8 cellular contexts compared by ENCODE assay signal in the genomic region with DNA sequence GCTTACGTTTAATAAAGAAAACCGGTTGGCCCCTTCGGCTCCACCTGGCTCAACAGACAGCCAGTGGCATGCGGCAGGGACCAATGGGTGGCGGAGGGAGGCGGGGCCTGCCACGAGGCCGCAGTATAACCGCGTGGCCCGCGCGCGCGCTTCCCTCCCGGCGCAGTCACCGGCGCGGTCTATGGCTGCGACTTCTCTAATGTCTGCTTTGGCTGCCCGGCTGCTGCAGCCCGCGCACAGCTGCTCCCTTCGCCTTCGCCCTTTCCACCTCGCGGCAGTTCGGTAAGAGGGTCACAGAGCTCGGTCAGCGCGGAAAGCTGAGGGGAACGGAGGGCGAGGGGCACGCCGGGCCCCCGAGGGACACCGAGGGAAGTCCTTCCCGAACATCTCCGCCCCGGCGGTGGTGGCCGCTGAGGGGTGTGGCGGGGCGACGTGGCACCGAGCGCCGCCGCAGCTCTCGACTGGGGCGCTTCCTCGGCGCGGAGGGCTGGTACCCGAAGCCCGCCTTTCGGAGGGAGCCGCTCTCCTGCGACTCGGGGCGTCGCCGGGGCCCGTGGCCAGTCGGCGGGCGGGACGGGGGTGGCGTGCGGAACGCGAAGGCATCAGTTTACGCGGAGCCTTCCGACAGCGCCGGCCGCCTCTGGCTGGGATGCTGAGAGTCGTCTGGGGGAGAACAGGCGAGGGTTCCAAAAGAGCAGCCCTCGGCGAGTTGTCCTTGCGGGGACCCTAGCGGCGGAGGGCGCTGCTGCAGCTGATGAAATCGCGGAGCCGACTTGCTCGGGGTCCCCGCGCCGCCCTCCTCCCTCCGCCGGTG.
DNase-seq lines count a peak whose midpoint lies in the region; TF ChIP-seq lines count a peak whose summit lies in the region.

MTHFD2 (plus strand) TSS at position 155 of the 814 bp plus-strand sequence; CDS start at position 182, 27 bp downstream.

- peak; percentile 70 for DNase-seq in GF-D8 (lab: John Stamatoyannopoulos, UW)
- DNase-seq in HCEC 1CT: peak; percentile 97
- DNase-seq in MM.1S: peak; percentile 99
- peak; percentile 94 for DNase-seq in SIG-M5 (lab: John Stamatoyannopoulos, UW)
- peak; percentile 77 for DNase-seq in activated gamma-delta T cell (lab: John Stamatoyannopoulos, UW)
- peak; percentile 97 to 99 for DNase-seq in foreskin fibroblast

- no peaks in the 10 kb centered on the region for H3K27me3 ChIP-seq in MM.1S (replicated peaks; ENCODE audit: insufficient read depth, low read length)
- no peaks in the 10 kb centered on the region for H3K27me3 ChIP-seq in neuron (ENCODE audit: insufficient read depth, low read length)
- H3K27me3 ChIP-seq in subcutaneous abdominal adipose tissue (ENCODE audit: control insufficient read depth in 5 of 5, insufficient read depth in 4 of 5, low read length in 5 of 5): peaks cover 0 to 5% (median 0%) of the 10 kb centered on the region in 5 donors

- H3K36me3 ChIP-seq in MM.1S (replicated peaks; ENCODE audit: insufficient read depth, low read length) (no peaks in the 10 kb centered on the region; the same call in 1 of the 2 replicates), neuron (ENCODE audit: insufficient read depth, low read length) (peaks cover 4% of the 10 kb centered on the region), subcutaneous abdominal adipose tissue (ENCODE audit: control insufficient read depth in 5 of 5, insufficient read depth in 5 of 5, low read length in 5 of 5) (no peaks in the 10 kb centered on the region)

- H3K9ac ChIP-seq in MM.1S (ENCODE audit: low read length) (peak within 1 kb of the TSS; percentile 100), subcutaneous abdominal adipose tissue (ENCODE audit: low read length in 5 of 5) (peak within 1 kb of the TSS in 4 of 5 donors; percentile 4 to 75 (median 67))

- H3K4me3 ChIP-seq in MM.1S (ENCODE audit: low read length): peak within 1 kb of the TSS; percentile 98
- peak within 1 kb of the TSS; percentile 70 to 95 for H3K4me3 ChIP-seq in foreskin fibroblast (ENCODE audit: low read depth in 1 of 2, low read length in 2 of 2)
- peak within 1 kb of the TSS; percentile 89 for H3K4me3 ChIP-seq in neuron (ENCODE audit: low read length)
- H3K4me3 ChIP-seq in subcutaneous abdominal adipose tissue (ENCODE audit: low read depth in 1 of 5, low read length in 5 of 5): peak within 1 kb of the TSS; percentile 72 to 84 (median 75)

- H2AFZ ChIP-seq in MM.1S (ENCODE audit: low read length) (peak within 1 kb of the TSS; percentile 89), neuron (ENCODE audit: low read depth, low read length) (peak within 1 kb of the TSS; percentile 91)

- H3K27ac ChIP-seq in MM.1S (ENCODE audit: low read length) (peak within 1 kb of the TSS; percentile 98), subcutaneous abdominal adipose tissue (ENCODE audit: low read depth, low read length) (peak within 1 kb of the TSS; percentile 60)

- peak within 1 kb of the TSS; percentile 88 for H3K4me2 ChIP-seq in MM.1S (ENCODE audit: low read depth, low read length)

- peak; percentile 77 for TF ChIP-seq CTCF in MM.1S (IDR thresholded peaks at IDR 0.05; ENCODE audit: low read length)
- TF ChIP-seq CTCF in foreskin fibroblast (IDR thresholded peaks at IDR 0.05; ENCODE audit: low read depth, low read length): peak; percentile 73

- H3F3A ChIP-seq in MM.1S (ENCODE audit: insufficient read depth, low read length): peaks cover 17% of the 10 kb centered on the region

- H3K79me2 ChIP-seq in MM.1S (ENCODE audit: low read length): peaks cover 52% of the 10 kb centered on the region

- no peaks in the 10 kb centered on the region for H3K9me3 ChIP-seq in MM.1S (replicated peaks; ENCODE audit: insufficient read depth, low read length)
- H3K9me3 ChIP-seq in neuron (ENCODE audit: low read length): no peaks in the 10 kb centered on the region
- H3K9me3 ChIP-seq in subcutaneous abdominal adipose tissue (ENCODE audit: control insufficient read depth in 5 of 5, low read length in 5 of 5): no peaks in the 10 kb centered on the region

- 0 out of 2 replicates have a peak, but pooled peaks cover 8% of the 10 kb centered on the region for H4K20me1 ChIP-seq in MM.1S (ENCODE audit: insufficient read depth, low read length)

- no peaks in the 10 kb centered on the region for H3K9me2 ChIP-seq in MM.1S (replicated peaks; ENCODE audit: insufficient read depth, low read length)

- H3K4me1 ChIP-seq in MM.1S (ENCODE audit: low read length): peaks cover 22% of the 10 kb centered on the region
- H3K4me1 ChIP-seq in neuron (ENCODE audit: insufficient read depth, low read length): peaks cover 13% of the 10 kb centered on the region
- H3K4me1 ChIP-seq in subcutaneous abdominal adipose tissue (ENCODE audit: control insufficient read depth in 5 of 5, insufficient read depth in 5 of 5, low read length in 5 of 5): peaks cover 0 to 25% (median 19%) of the 10 kb centered on the region in 5 donors

Comparison
In these comparisons a context has a peak if more than half of its experiments do, and no peak if none do; other contexts are left out.
1. Peak in every context shown above with its lines: DNase-seq, H3K4me3 ChIP-seq and H3K27ac ChIP-seq.